8 cellular contexts compared by ENCODE assay signal in the genomic region with DNA sequence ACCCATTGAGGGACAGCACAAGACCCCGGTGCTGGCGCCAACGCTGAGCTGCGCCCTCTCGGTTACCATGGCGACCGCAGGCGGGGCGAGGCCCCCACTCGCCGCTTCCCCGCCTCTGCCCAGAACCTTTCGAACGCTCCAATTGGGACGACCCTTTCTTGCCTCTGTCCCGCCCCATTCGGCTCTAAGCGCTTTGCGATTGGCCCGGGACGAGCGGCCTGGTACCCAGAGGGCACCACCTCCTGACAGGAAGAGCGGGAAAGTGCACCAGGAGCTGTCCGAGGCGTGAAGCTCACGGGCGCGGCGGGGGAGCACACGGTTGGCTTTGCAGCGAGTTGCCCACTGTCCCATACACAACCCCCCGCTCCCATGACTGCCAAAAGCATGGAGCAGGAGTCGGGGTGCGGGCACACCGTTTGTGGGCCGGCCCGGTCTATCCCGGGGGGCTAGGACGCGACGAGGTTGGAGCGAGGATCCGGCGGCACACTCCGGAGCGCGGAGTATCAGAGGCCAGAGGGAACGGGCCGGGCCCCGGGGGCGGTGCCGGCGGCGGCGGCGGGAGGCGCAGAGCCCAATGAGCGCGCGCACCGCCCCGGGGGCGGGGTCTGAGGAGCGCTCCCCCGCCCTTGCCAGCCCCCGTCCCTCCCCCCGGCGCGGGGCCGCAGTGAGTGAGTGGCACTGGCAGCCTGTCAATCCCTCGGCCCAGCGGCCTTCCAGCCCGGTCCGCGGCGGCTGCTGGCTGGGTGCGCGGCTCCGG. TPM values are rescaled to one million over a fixed set of nuclear protein-coding genes. Genes with fewer than 3 reads are reported as not detected.
A peak's percentile ranks its signal among the peaks of the same experiment; 100 is the strongest.
DNase-seq lines count a peak whose midpoint lies in the region; ATAC-seq and TF ChIP-seq lines count a peak whose summit lies in the region.

No MANE protein-coding gene starts in this region.

- peak overlapping the region; percentile 52 to 84 (median 72) for H3K4me3 ChIP-seq in Peyer's patch

- H3K27ac Mint-ChIP-seq in activated T-helper 1 cell treated with anti-CD3 and anti-CD28 coated beads, Interleukin-12 subunit alpha, Interleukin-12 subunit beta, Interleukin-2, Interleukin-4 antibody, amounts not matched to agents 30 ng/mL and 10 ng/mL and 1 ng/mL, durations not matched to agents 14 hours and 24 hours and 36 hours: peak overlapping the region; percentile 91
- H3K27ac Mint-ChIP-seq in naive B cell: peak overlapping the region; percentile 86 to 98 (median 95)
- peak overlapping the region; percentile 97 for H3K27ac Mint-ChIP-seq in stimulated activated effector memory CD8-positive, alpha-beta T cell treated with anti-CD3 and anti-CD28 coated beads, Interleukin-12 subunit alpha, Interleukin-12 subunit beta, amount 100 ng/mL, for 72 hours

- TF ChIP-seq POLR2A in Peyer's patch (IDR thresholded peaks at IDR 0.05): no peak

- no peak for TF ChIP-seq CTCF in Peyer's patch (IDR thresholded peaks at IDR 0.05)

- H3K9me3 ChIP-seq in KOPT-K1 (ENCODE audit: insufficient read depth, low read length, poor library complexity, severe bottlenecking) (no peaks in the 10 kb centered on the region), Peyer's patch (no peaks in the 10 kb centered on the region)

- peak; percentile 69 for ATAC-seq in GM21786 (IDR thresholded peaks at IDR 0.05; ENCODE audit: unreplicated experiment)
- ATAC-seq in naive B cell (ENCODE audit: low read depth in 2 of 2): peak; percentile 78 to 80
- ATAC-seq in stimulated activated effector memory CD8-positive, alpha-beta T cell treated with anti-CD3 and anti-CD28 coated beads, Interleukin-12 subunit alpha, Interleukin-12 subunit beta, amount 100 ng/mL, for 72 hours: peak; percentile 90

- H3K27ac ChIP-seq in KOPT-K1 (ENCODE audit: low read depth, low read length, poor library complexity, severe bottlenecking) (peak overlapping the region; percentile 92), Peyer's patch (peak overlapping the region; percentile 77 to 95 (median 85))

- intact Hi-C loops in activated T-helper 1 cell treated with anti-CD3 and anti-CD28 coated beads, Interleukin-12 subunit alpha, Interleukin-12 subunit beta, Interleukin-2, Interleukin-4 antibody, amounts not matched to agents 30 ng/mL and 10 ng/mL and 1 ng/mL, durations not matched to agents 14 hours and 24 hours and 36 hours (cut with micrococcal nuclease): loop anchor here (1.0 to 5.0 kb wide), 8 partner anchors 39 to 974 kb away; partner anchors contain the start of genes GAPVD1, MAPKAP1, NR6A1 and SCAI

- peak overlapping the region; percentile 88 for H3K4me3 Mint-ChIP-seq in activated T-helper 1 cell treated with anti-CD3 and anti-CD28 coated beads, Interleukin-12 subunit alpha, Interleukin-12 subunit beta, Interleukin-2, Interleukin-4 antibody, amounts not matched to agents 30 ng/mL and 10 ng/mL and 1 ng/mL, durations not matched to agents 14 hours and 24 hours and 36 hours
- peak overlapping the region; percentile 93 to 99 (median 98) for H3K4me3 Mint-ChIP-seq in naive B cell
- H3K4me3 Mint-ChIP-seq in stimulated activated effector memory CD8-positive, alpha-beta T cell treated with anti-CD3 and anti-CD28 coated beads, Interleukin-12 subunit alpha, Interleukin-12 subunit beta, amount 100 ng/mL, for 72 hours: peak overlapping the region; percentile 94

- H3K27me3 ChIP-seq in Peyer's patch: no peaks in the 10 kb centered on the region

- peaks cover 39% of the 10 kb centered on the region for H3K4me1 Mint-ChIP-seq in activated T-helper 1 cell treated with anti-CD3 and anti-CD28 coated beads, Interleukin-12 subunit alpha, Interleukin-12 subunit beta, Interleukin-2, Interleukin-4 antibody, amounts not matched to agents 30 ng/mL and 10 ng/mL and 1 ng/mL, durations not matched to agents 14 hours and 24 hours and 36 hours (ENCODE audit: low read depth)
- peaks cover 12 to 31% (median 26%) of the 10 kb centered on the region in 3 donors for H3K4me1 Mint-ChIP-seq in naive B cell
- H3K4me1 Mint-ChIP-seq in stimulated activated effector memory CD8-positive, alpha-beta T cell treated with anti-CD3 and anti-CD28 coated beads, Interleukin-12 subunit alpha, Interleukin-12 subunit beta, amount 100 ng/mL, for 72 hours: peaks cover 6% of the 10 kb centered on the region

- peaks cover 19% of the 10 kb centered on the region for H3K36me3 ChIP-seq in KOPT-K1 (ENCODE audit: insufficient read depth, low read length)
- no peaks in the 10 kb centered on the region for H3K36me3 ChIP-seq in Peyer's patch

- H3K9me3 Mint-ChIP-seq in activated T-helper 1 cell treated with anti-CD3 and anti-CD28 coated beads, Interleukin-12 subunit alpha, Interleukin-12 subunit beta, Interleukin-2, Interleukin-4 antibody, amounts not matched to agents 30 ng/mL and 10 ng/mL and 1 ng/mL, durations not matched to agents 14 hours and 24 hours and 36 hours: no peaks in the 10 kb centered on the region
- no peaks in the 10 kb centered on the region for H3K9me3 Mint-ChIP-seq in naive B cell
- H3K9me3 Mint-ChIP-seq in stimulated activated effector memory CD8-positive, alpha-beta T cell treated with anti-CD3 and anti-CD28 coated beads, Interleukin-12 subunit alpha, Interleukin-12 subunit beta, amount 100 ng/mL, for 72 hours: no peaks in the 10 kb centered on the region

- peaks cover 14% of the 10 kb centered on the region for H3K36me3 Mint-ChIP-seq in activated T-helper 1 cell treated with anti-CD3 and anti-CD28 coated beads, Interleukin-12 subunit alpha, Interleukin-12 subunit beta, Interleukin-2, Interleukin-4 antibody, amounts not matched to agents 30 ng/mL and 10 ng/mL and 1 ng/mL, durations not matched to agents 14 hours and 24 hours and 36 hours (ENCODE audit: low read depth)
- H3K36me3 Mint-ChIP-seq in naive B cell: no peaks in the 10 kb centered on the region
- peaks cover 23% of the 10 kb centered on the region for H3K36me3 Mint-ChIP-seq in stimulated activated effector memory CD8-positive, alpha-beta T cell treated with anti-CD3 and anti-CD28 coated beads, Interleukin-12 subunit alpha, Interleukin-12 subunit beta, amount 100 ng/mL, for 72 hours

- DNase-seq in DMS79 treated with DMSO at 0.1 percent for 48 hours (lab: John Stamatoyannopoulos, UW): peak; percentile 94
- peak; percentile 94 to 97 (median 96) for DNase-seq in Peyer's patch
- peak; percentile 88 for DNase-seq in activated T-helper 1 cell treated with anti-CD3 and anti-CD28 coated beads, Interleukin-12 subunit alpha, Interleukin-12 subunit beta, Interleukin-2, Interleukin-4 antibody, amounts not matched to agents 30 ng/mL and 10 ng/mL and 1 ng/mL, durations not matched to agents 14 hours and 24 hours and 36 hours (ENCODE audit: low spot score)
- peak; percentile 93 for DNase-seq in fibroblast of gingiva (ENCODE audit: low read depth)
- DNase-seq in naive B cell: peak; percentile 94
- peak; percentile 87 to 95 for DNase-seq in stimulated activated effector memory CD8-positive, alpha-beta T cell treated with anti-CD3 and anti-CD28 coated beads, Interleukin-12 subunit alpha, Interleukin-12 subunit beta, amount 100 ng/mL, for 72 hours (ENCODE audit: low spot score in 2 of 2)

- H3K27me3 Mint-ChIP-seq in activated T-helper 1 cell treated with anti-CD3 and anti-CD28 coated beads, Interleukin-12 subunit alpha, Interleukin-12 subunit beta, Interleukin-2, Interleukin-4 antibody, amounts not matched to agents 30 ng/mL and 10 ng/mL and 1 ng/mL, durations not matched to agents 14 hours and 24 hours and 36 hours (ENCODE audit: insufficient read depth): peaks cover 25% of the 10 kb centered on the region
- no peaks in the 10 kb centered on the region for H3K27me3 Mint-ChIP-seq in naive B cell

- no peaks in the 10 kb centered on the region for H3K4me1 ChIP-seq in Peyer's patch

RNA-seq across cellular contexts. Expression of gene PBX3, which starts 1.0 kb away (rescaled TPM):
- total RNA-seq in Peyer's patch: 10 to 100 TPM in 3 of 4 donors, 1 to 10 TPM in 1; 7.7 to 83.3 (median 12.1) TPM
- 24.2 and 30.1 TPM in 2 replicates for total RNA-seq in activated T-helper 1 cell treated with anti-CD3 and anti-CD28 coated beads, Interleukin-12 subunit alpha, Interleukin-12 subunit beta, Interleukin-2, Interleukin-4 antibody, amounts not matched to agents 30 ng/mL and 10 ng/mL and 1 ng/mL, durations not matched to agents 14 hours and 24 hours and 36 hours
- polyA plus RNA-seq in naive B cell (ENCODE audit: low read depth in 6 of 6): 10 to 100 TPM in 3 of 6 donors, 1 to 10 TPM in 3; 7.5 to 15.8 (median 10.1) TPM

RNA-seq across cellular contexts. Expression of gene MAPKAP1, which starts 39.2 kb away (rescaled TPM):
- total RNA-seq in Peyer's patch: 10 to 100 TPM; 59.0 to 98.2 (median 70.9) TPM
- 103 and 108 TPM in 2 replicates for total RNA-seq in activated T-helper 1 cell treated with anti-CD3 and anti-CD28 coated beads, Interleukin-12 subunit alpha, Interleukin-12 subunit beta, Interleukin-2, Interleukin-4 antibody, amounts not matched to agents 30 ng/mL and 10 ng/mL and 1 ng/mL, durations not matched to agents 14 hours and 24 hours and 36 hours
- 10 to 100 TPM; 62.4 to 76.1 (median 67.7) TPM for polyA plus RNA-seq in naive B cell (ENCODE audit: low read depth in 6 of 6)

Comparison
In these comparisons a context has a peak if more than half of its experiments do, and no peak if none do; other contexts are left out.
1. Peak in every context shown above with its lines: DNase-seq, ATAC-seq, H3K4me3 ChIP-seq and H3K27ac ChIP-seq.